In genomic region chr5:161600156-161600555, GRCh38 we compare ENCODE assay signal across 1 cellular context.
TF ChIP-seq lines count a peak whose summit lies in the region.

No MANE protein-coding gene starts in this region.

TF ChIP-seq in GM23338, 12 proteins besides CTCF, POLR2A, EP300 and RAD21:
- TF ChIP-seq EZH2 (IDR thresholded peaks at IDR 0.05; ENCODE audit: low read depth, unreplicated experiment) (no peak), STAT1 (IDR thresholded peaks at IDR 0.05; ENCODE audit: unreplicated experiment) (no peak), REST (IDR thresholded peaks at IDR 0.05; ENCODE audit: unreplicated experiment) (no peak), ZNF114 (CRISPR knock-in tag; IDR thresholded peaks at IDR 0.05) (no peak), JUNB (IDR thresholded peaks at IDR 0.05; ENCODE audit: unreplicated experiment) (no peak), NANOG (IDR thresholded peaks at IDR 0.05; ENCODE audit: borderline replicate concordance) (no peak), ZNF331 (CRISPR knock-in tag; IDR thresholded peaks at IDR 0.05; ENCODE audit: low read depth) (no peak), EZH2phosphoT487 (IDR thresholded peaks at IDR 0.05; ENCODE audit: unreplicated experiment) (no peak), POLR2AphosphoS5 (IDR thresholded peaks at IDR 0.05; ENCODE audit: low read depth) (no peak), CREB1 (CRISPR knock-in tag; IDR thresholded peaks at IDR 0.05; ENCODE audit: low read depth) (no peak), ZNF462 (CRISPR knock-in tag; IDR thresholded peaks at IDR 0.05) (no peak)
